ENCODE assay signal across 15 cellular contexts in genomic region chr6:119497988-119498727, GRCh38.
"Had no signal": no experiment of that assay in that cellular context is flagged by ENCODE, and none has a peak within 500 bp of the region (broad histone marks: within the 10 kb centered on the region; RNA-seq: fewer than 3 reads in every experiment).

No MANE protein-coding gene starts in this region.

- H3K27ac ChIP-seq: coronary artery, epithelial cell of prostate, hepatocyte, neutrophil, right atrium auricular region, transverse colon had no signal

- H3K27me3 ChIP-seq: hepatocyte, neutrophil, right atrium auricular region, transverse colon had no signal

- H2AFZ ChIP-seq: hepatocyte had no signal

- H3K4me3 ChIP-seq: coronary artery, hepatocyte, right atrium auricular region, smooth muscle cell, transverse colon had no signal

- H3K79me2 ChIP-seq: hepatocyte had no signal

- H3K9me3 ChIP-seq: neutrophil, right atrium auricular region, transverse colon had no signal

- H3K36me3 ChIP-seq: neutrophil, right atrium auricular region, transverse colon had no signal

- H3K4me1 ChIP-seq: right atrium auricular region had no signal

- FAIRE-seq: astrocyte had no signal

- H3K4me2 ChIP-seq: hepatocyte, smooth muscle cell had no signal

- DNase-seq: activated CD4-positive, alpha-beta T cell treated with anti-CD3 and anti-CD28 coated beads, Interleukin-2, amount 10 ng/mL, durations not matched to agents 24 days and 14 days; activated naive CD4-positive, alpha-beta T cell treated with Interleukin-2 at 50 U/mL for 16 hours; activated naive CD8-positive, alpha-beta T cell treated with anti-CD3 and anti-CD28 coated beads, Interleukin-2, amount 50 U/mL, for 24 hours; effector CD4-positive, alpha-beta T cell; naive thymus-derived CD4-positive, alpha-beta T cell; stimulated activated naive B cell treated with anti-CD40 and anti-IgM and Interleukin-4, amounts not matched to agents 10 μg/mL and 1 μg/mL and 100 μg/mL, for 72 hours; transverse colon had no signal

- ATAC-seq: activated naive CD8-positive, alpha-beta T cell treated with anti-CD3 and anti-CD28 coated beads, Interleukin-2, amount 50 U/mL, for 24 hours; naive thymus-derived CD4-positive, alpha-beta T cell; stimulated activated naive B cell treated with anti-CD40 and anti-IgM and Interleukin-4, amounts not matched to agents 10 μg/mL and 1 μg/mL and 100 μg/mL, for 72 hours; WTC11 had no signal
